ENCODE assay signal across 1 cellular context in genomic region chr7:33836797-33837355, GRCh38.
TF ChIP-seq lines count a peak whose summit lies in the region.

No MANE protein-coding gene starts in this region.

TF ChIP-seq in GM23338, 12 proteins besides CTCF, POLR2A, EP300 and RAD21 (continued from another document):
- TF ChIP-seq ZNF462 (CRISPR knock-in tag; IDR thresholded peaks at IDR 0.05) (no peak), ZNF331 (CRISPR knock-in tag; IDR thresholded peaks at IDR 0.05; ENCODE audit: low read depth) (no peak), JUNB (IDR thresholded peaks at IDR 0.05; ENCODE audit: unreplicated experiment) (no peak), CREB1 (CRISPR knock-in tag; IDR thresholded peaks at IDR 0.05; ENCODE audit: low read depth) (no peak), NANOG (IDR thresholded peaks at IDR 0.05; ENCODE audit: borderline replicate concordance) (no peak), STAT1 (IDR thresholded peaks at IDR 0.05; ENCODE audit: unreplicated experiment) (no peak)
TF ChIP-seq in GM23338: peak in this region for 0.
